Comparison of ENCODE assay signal across 1 cellular context in the genomic region with DNA sequence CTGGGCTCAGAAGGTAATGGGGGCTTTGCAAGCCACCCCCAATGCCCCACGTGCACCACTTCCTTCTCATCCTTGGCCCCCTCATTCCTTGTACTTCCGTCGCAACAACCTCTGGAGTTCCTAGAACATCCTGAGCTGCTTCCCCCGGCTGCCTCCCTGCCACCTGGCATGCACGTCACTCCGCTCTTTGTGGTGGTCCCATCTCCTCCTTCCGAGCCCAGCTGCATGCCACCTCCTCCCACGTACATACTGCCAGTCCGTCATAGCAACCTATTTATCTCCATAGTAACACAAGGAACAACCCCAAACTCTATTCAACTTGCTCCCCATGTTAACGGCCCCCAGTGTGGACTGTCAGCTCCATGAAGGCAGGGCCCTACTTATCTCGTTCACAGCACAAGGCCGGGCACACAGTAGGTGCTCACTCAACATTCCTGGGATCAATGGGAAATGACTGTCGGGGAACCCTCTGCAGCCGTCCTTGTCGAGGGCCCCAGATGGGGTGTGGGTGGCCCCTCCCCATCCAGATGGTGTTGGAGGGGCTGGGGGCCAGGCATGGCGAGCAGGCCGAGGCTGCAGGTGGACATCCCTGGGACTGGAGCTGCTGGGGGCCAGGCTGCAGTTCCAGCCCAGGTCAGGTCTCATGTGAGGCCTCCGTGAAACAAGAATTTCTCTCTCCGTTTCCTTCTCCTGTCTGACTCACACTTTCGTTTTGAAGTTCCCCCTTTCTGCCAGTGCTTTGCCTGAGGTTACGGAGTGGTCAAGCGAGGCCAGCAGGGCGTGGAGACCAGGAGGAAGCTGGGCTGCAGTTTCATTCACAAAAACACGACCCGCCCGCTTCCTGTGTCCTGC.
A peak's percentile ranks its signal among the peaks of the same experiment; 100 is the strongest.
TF ChIP-seq lines count a peak whose summit lies in the region.

No MANE protein-coding gene starts in this region.

TF ChIP-seq in HCT116, 20 proteins besides CTCF, POLR2A, EP300 and RAD21 (continued from another document):
- no peak for TF ChIP-seq ZBTB33 (IDR thresholded peaks at IDR 0.05; ENCODE audit: extremely low read depth, insufficient replicate concordance, low read length)
- TF ChIP-seq ATF3 (IDR thresholded peaks at IDR 0.05) = no peak
- peak; percentile 72 for TF ChIP-seq POLR2AphosphoS5 (IDR thresholded peaks at IDR 0.05; ENCODE audit: low read depth, low read length)
- TF ChIP-seq CBX3 (IDR thresholded peaks at IDR 0.05; ENCODE audit: low read depth) = no peak
- TF ChIP-seq ZNF274 (IDR thresholded peaks at IDR 0.05; ENCODE audit: low read depth, low read length) = no peak
- TF ChIP-seq EGR1 (IDR thresholded peaks at IDR 0.05; ENCODE audit: low read depth) = no peak
- TF ChIP-seq, protein P1, sequence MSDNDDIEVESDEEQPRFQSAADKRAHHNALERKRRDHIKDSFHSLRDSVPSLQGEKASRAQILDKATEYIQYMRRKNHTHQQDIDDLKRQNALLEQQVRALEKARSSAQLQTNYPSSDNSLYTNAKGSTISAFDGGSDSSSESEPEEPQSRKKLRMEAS (IDR thresholded peaks at IDR 0.05) = no peak
- TF ChIP-seq SIN3A (IDR thresholded peaks at IDR 0.05; ENCODE audit: low read depth) = no peak
- TF ChIP-seq YY1 (IDR thresholded peaks at IDR 0.05; ENCODE audit: extremely low read depth, insufficient replicate concordance, low read depth, low read length) = peak; percentile 7
- TF ChIP-seq, protein P2, sequence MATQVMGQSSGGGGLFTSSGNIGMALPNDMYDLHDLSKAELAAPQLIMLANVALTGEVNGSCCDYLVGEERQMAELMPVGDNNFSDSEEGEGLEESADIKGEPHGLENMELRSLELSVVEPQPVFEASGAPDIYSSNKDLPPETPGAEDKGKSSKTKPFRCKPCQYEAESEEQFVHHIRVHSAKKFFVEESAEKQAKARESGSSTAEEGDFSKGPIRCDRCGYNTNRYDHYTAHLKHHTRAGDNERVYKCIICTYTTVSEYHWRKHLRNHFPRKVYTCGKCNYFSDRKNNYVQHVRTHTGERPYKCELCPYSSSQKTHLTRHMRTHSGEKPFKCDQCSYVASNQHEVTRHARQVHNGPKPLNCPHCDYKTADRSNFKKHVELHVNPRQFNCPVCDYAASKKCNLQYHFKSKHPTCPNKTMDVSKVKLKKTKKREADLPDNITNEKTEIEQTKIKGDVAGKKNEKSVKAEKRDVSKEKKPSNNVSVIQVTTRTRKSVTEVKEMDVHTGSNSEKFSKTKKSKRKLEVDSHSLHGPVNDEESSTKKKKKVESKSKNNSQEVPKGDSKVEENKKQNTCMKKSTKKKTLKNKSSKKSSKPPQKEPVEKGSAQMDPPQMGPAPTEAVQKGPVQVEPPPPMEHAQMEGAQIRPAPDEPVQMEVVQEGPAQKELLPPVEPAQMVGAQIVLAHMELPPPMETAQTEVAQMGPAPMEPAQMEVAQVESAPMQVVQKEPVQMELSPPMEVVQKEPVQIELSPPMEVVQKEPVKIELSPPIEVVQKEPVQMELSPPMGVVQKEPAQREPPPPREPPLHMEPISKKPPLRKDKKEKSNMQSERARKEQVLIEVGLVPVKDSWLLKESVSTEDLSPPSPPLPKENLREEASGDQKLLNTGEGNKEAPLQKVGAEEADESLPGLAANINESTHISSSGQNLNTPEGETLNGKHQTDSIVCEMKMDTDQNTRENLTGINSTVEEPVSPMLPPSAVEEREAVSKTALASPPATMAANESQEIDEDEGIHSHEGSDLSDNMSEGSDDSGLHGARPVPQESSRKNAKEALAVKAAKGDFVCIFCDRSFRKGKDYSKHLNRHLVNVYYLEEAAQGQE (IDR thresholded peaks at IDR 0.05; ENCODE audit: low read depth) = no peak
- no peak for TF ChIP-seq EZH2 (IDR thresholded peaks at IDR 0.05)
- peak; percentile 84 for TF ChIP-seq TCF7L2 (IDR thresholded peaks at IDR 0.05; ENCODE audit: borderline replicate concordance, extremely low read depth, insufficient read depth, insufficient read length)
- no peak for TF ChIP-seq JUND (IDR thresholded peaks at IDR 0.05)
- no peak for TF ChIP-seq FOSL1 (IDR thresholded peaks at IDR 0.05; ENCODE audit: low read depth)
- no peak for TF ChIP-seq CEBPB (IDR thresholded peaks at IDR 0.05; ENCODE audit: low read depth)
- TF ChIP-seq SRF (IDR thresholded peaks at IDR 0.05; ENCODE audit: low read depth) = no peak
